Comparison of ENCODE assay signal across 27 cellular contexts in genomic region chr16:80071964-80072363, GRCh38.
DNase-seq lines count a peak whose midpoint lies in the region; ATAC-seq, FAIRE-seq and TF ChIP-seq lines count a peak whose summit lies in the region.
"Had no signal": no experiment of that assay in that cellular context is flagged by ENCODE, and none has a peak within 500 bp of the region (broad histone marks: within the 10 kb centered on the region; RNA-seq: fewer than 3 reads in every experiment).

No MANE protein-coding gene starts in this region.

- no peak overlapping the region for H3K23ac ChIP-seq in H1 (ENCODE audit: insufficient read length)

- no peak for ATAC-seq in A549
- no peak for ATAC-seq in K562
- ATAC-seq in HG03432 (IDR thresholded peaks at IDR 0.05; ENCODE audit: unreplicated experiment), result no peak
- ATAC-seq: GM12878 had no signal

- H3K4me2 ChIP-seq in A549 (no peak overlapping the region), K562 (ENCODE audit: insufficient read depth, low read length) (no peak overlapping the region), H1 (ENCODE audit: insufficient read depth in 1 of 2, low read depth in 2 of 2, low read length in 2 of 2) (no peak overlapping the region), OCI-LY7 (ENCODE audit: low read length) (no peak overlapping the region)
- H3K4me2 ChIP-seq: BLaER1 had no signal

- no peak overlapping the region for H2BK15ac ChIP-seq in H1 (ENCODE audit: low read length)

- POLR2A ChIA-PET in A549 (lab: Yijun Ruan, JAX) (no interaction called here), AG04450 (lab: Yijun Ruan, JAX) (no interaction called here), K562 (lab: Yijun Ruan, JAX) (interaction anchor here (0.8 kb wide), 1 partner anchor 421 kb away, joined by 3 read pairs; no protein-coding TSS in a partner anchor), H1 (lab: Charles Lee; ENCODE audit: partially characterized antibody) (no interaction called here), OCI-LY7 (lab: Charles Lee) (no interaction called here)

- H3K4me3 ChIP-seq in A549, result no peak overlapping the region
- H3K4me3 ChIP-seq in AG04450 (ENCODE audit: low read depth, low read length), result no peak overlapping the region
- no peak overlapping the region for H3K4me3 ChIP-seq in K562
- no peak overlapping the region for H3K4me3 ChIP-seq in H1 (ENCODE audit: extremely low read depth in 1 of 4, insufficient read depth in 2 of 4, low read depth in 3 of 4, low read length in 4 of 4)
- H3K4me3 ChIP-seq in stomach, result no peak overlapping the region
- H3K4me3 ChIP-seq in OCI-LY7 (ENCODE audit: low read depth, low read length, poor library complexity, severe bottlenecking), result no peak overlapping the region
- H3K4me3 ChIP-seq: BLaER1, GM12878 had no signal

- intact Hi-C loops in K562 (cut with micrococcal nuclease) (no loop called here), stomach (cut with DNase I; ENCODE audit: low total_unique reads) (no loop called here), OCI-LY7 (cut with micrococcal nuclease; ENCODE audit: unreplicated experiment) (no loop called here)

- TF ChIP-seq RAD21 in A549 (conservative IDR thresholded peaks at IDR 0.05 in 1 of 2, IDR thresholded peaks at IDR 0.05 in 1 of 2), result no peak
- TF ChIP-seq RAD21 in K562 (CRISPR knock-in tag; conservative IDR thresholded peaks at IDR 0.05 in 1 of 2, IDR thresholded peaks at IDR 0.05 in 1 of 2), result 0 out of 4 replicates have a peak, but pooled peaks of 1 of the 2 experiments have one; percentile 14
- TF ChIP-seq RAD21 in H1 (IDR thresholded peaks at IDR 0.05 in 1 of 2, conservative IDR thresholded peaks at IDR 0.05 in 1 of 2; ENCODE audit: low read depth in 2 of 2, low read length in 2 of 2), result no peak

- no peak overlapping the region for H3K18ac ChIP-seq in H1 (ENCODE audit: extremely low read depth, low read length)

- H2BK120ac ChIP-seq in H1 (replicated peaks; ENCODE audit: low read depth, low read length), result no peak overlapping the region

- H3K9me2 ChIP-seq in OCI-LY7 (ENCODE audit: insufficient read depth, low read length), result no peaks in the 10 kb centered on the region

- no peaks in the 10 kb centered on the region for H3K9me3 ChIP-seq in A549
- H3K9me3 ChIP-seq in AG04450 (ENCODE audit: control insufficient read depth, insufficient read depth, low read length), result no peaks in the 10 kb centered on the region
- H3K9me3 ChIP-seq in K562 (replicated peaks; ENCODE audit: control insufficient read depth, insufficient read depth, low read depth, low read length), result no peaks in the 10 kb centered on the region
- peaks cover 0 to 3% of the 10 kb centered on the region in 2 experiments; a peak in 1 of 4 replicates for H3K9me3 ChIP-seq in H1 (ENCODE audit: insufficient read depth in 2 of 2, low read depth in 1 of 2, low read length in 1 of 2)
- no peaks in the 10 kb centered on the region for H3K9me3 ChIP-seq in stomach
- H3K9me3 ChIP-seq in OCI-LY7 (ENCODE audit: low read length), result no peaks in the 10 kb centered on the region
- H3K9me3 ChIP-seq: BE2C, BLaER1 had no signal

- H4K8ac ChIP-seq in H1 (ENCODE audit: extremely low read depth, insufficient read depth, low read length), result no peak overlapping the region

- H4K20me1 ChIP-seq in K562 (replicated peaks; ENCODE audit: control insufficient read depth, insufficient read depth, low read length) (no peaks in the 10 kb centered on the region), H1 (replicated peaks in 1 of 2; ENCODE audit: control insufficient read depth in 1 of 2, insufficient read depth in 2 of 2, low read length in 2 of 2) (no peaks in the 10 kb centered on the region), OCI-LY7 (ENCODE audit: insufficient read depth, low read length) (no peaks in the 10 kb centered on the region)
- H4K20me1 ChIP-seq: BLaER1 had no signal

- H3K4me1 ChIP-seq in A549, result no peaks in the 10 kb centered on the region
- no peaks in the 10 kb centered on the region; a peak in 1 of 5 replicates for H3K4me1 ChIP-seq in K562 (replicated peaks in 1 of 2; ENCODE audit: control insufficient read depth in 2 of 2, insufficient read depth in 2 of 2, low read length in 2 of 2)
- 0 out of 7 replicates have a peak, but pooled peaks cover 0 to 2% (median 0%) of the 10 kb centered on the region in 4 experiments for H3K4me1 ChIP-seq in H1 (replicated peaks in 1 of 4; ENCODE audit: control insufficient read depth in 3 of 4, insufficient read depth in 4 of 4, low read length in 3 of 4)
- no peaks in the 10 kb centered on the region for H3K4me1 ChIP-seq in stomach
- no peaks in the 10 kb centered on the region for H3K4me1 ChIP-seq in OCI-LY7 (ENCODE audit: insufficient read depth, low read length, poor library complexity, severe bottlenecking)
- H3K4me1 ChIP-seq: BE2C, BLaER1 had no signal

- H2BK5ac ChIP-seq in H1 (ENCODE audit: low read depth, low read length), result no peak overlapping the region

- H2AFZ ChIP-seq in K562 (ENCODE audit: low read depth, low read length) (no peak overlapping the region; the same call in 1 of the 2 replicates), H1 (ENCODE audit: low read length) (0 out of 2 replicates have a peak overlapping the region, but pooled peaks have one; percentile 29), OCI-LY7 (ENCODE audit: low read length) (no peak overlapping the region)

- no TSS peak for BruUV-seq in K562 (replicated peaks; lab: Mats Ljungman, UMichigan)
- BruUV-seq in OCI-LY7 (replicated peaks; lab: Mats Ljungman, UMichigan), result no TSS peak

- no peak overlapping the region for H3K4ac ChIP-seq in H1 (replicated peaks; ENCODE audit: insufficient read length, low read depth, low read length)

- 0 out of 2 replicates have a peak overlapping the region, but pooled peaks have one; percentile 20 for H2AK5ac ChIP-seq in H1 (ENCODE audit: low read depth, low read length)

- CTCF ChIA-PET in A549 (lab: Yijun Ruan, JAX) (no interaction called here), AG04450 (lab: Charles Lee) (no interaction called here), K562 (lab: Yijun Ruan, JAX; ENCODE audit: low intra/inter-chr PET ratio) (no interaction called here), H1 (lab: Charles Lee; ENCODE audit: partially characterized antibody) (interaction anchor here (0.5 to 1.6 kb wide), 2 partner anchors 13 to 1450 kb away, joined by 3 to 6 read pairs; no protein-coding TSS in a partner anchor), OCI-LY7 (lab: Charles Lee; ENCODE audit: unreplicated experiment) (no interaction called here)

- H4K5ac ChIP-seq in H1 (ENCODE audit: insufficient read length, low read depth, low read length), result no peak overlapping the region

- no peaks in the 10 kb centered on the region for H3K36me3 ChIP-seq in K562 (ENCODE audit: control insufficient read depth, insufficient read depth, low read length)
- no peaks in the 10 kb centered on the region for H3K36me3 ChIP-seq in H1 (ENCODE audit: control insufficient read depth in 2 of 4, insufficient read depth in 4 of 4, low read length in 3 of 4)
- no peaks in the 10 kb centered on the region for H3K36me3 ChIP-seq in stomach
- H3K36me3 ChIP-seq in OCI-LY7 (ENCODE audit: insufficient read depth, low read length), result no peaks in the 10 kb centered on the region
- H3K36me3 ChIP-seq: BE2C, BLaER1 had no signal

- H3K79me2 ChIP-seq in K562 (ENCODE audit: control insufficient read depth, insufficient read depth, low read length) (no peaks in the 10 kb centered on the region), H1 (ENCODE audit: control insufficient read depth in 1 of 2, insufficient read depth in 2 of 2, low read length in 2 of 2) (no peaks in the 10 kb centered on the region), OCI-LY7 (ENCODE audit: insufficient read depth, low read depth, low read length) (no peaks in the 10 kb centered on the region)

- no peak for FAIRE-seq in A549 (lab: Jason Lieb, UNC)
- no peak for FAIRE-seq in K562 (lab: Jason Lieb, UNC)
- no peak for FAIRE-seq in H1 (lab: Jason Lieb, UNC)
- FAIRE-seq: A204.1, GM12878, GM12892, GM18507 had no signal

- no peak overlapping the region for H2BK20ac ChIP-seq in H1 (ENCODE audit: low read length)

- H3K9me1 ChIP-seq in K562 (ENCODE audit: control insufficient read depth, insufficient read depth, low read length), result no peaks in the 10 kb centered on the region

- H3K27me3 ChIP-seq in AG04450 (ENCODE audit: control insufficient read depth, insufficient read depth, low read length) (no peaks in the 10 kb centered on the region), K562 (ENCODE audit: control insufficient read depth in 2 of 2, insufficient read depth in 2 of 2, low read length in 2 of 2) (0 out of 5 replicates have a peak, but pooled peaks cover 0 to 6% of the 10 kb centered on the region in 2 experiments), H1 (replicated peaks in 1 of 4; ENCODE audit: control insufficient read depth in 3 of 4, extremely low read depth in 1 of 4, insufficient read depth in 3 of 4, low read length in 3 of 4) (no peaks in the 10 kb centered on the region), stomach (no peaks in the 10 kb centered on the region)
- H3K27me3 ChIP-seq: BE2C, BLaER1 had no signal

- H3K23me2 ChIP-seq in H1 (ENCODE audit: low read depth, low read length), result no peaks in the 10 kb centered on the region

- no peak for TF ChIP-seq POLR2A in A549 (IDR thresholded peaks at IDR 0.05; ENCODE audit: low read length)
- TF ChIP-seq POLR2A in K562 (conservative IDR thresholded peaks at IDR 0.05), result no peak
- no peak for TF ChIP-seq POLR2A in H1 (IDR thresholded peaks at IDR 0.05; ENCODE audit: control extremely low read depth in 1 of 2, low read depth in 2 of 2, low read length in 2 of 2)
- TF ChIP-seq POLR2A in stomach (IDR thresholded peaks at IDR 0.05), result no peak

- H3K56ac ChIP-seq in H1 (replicated peaks; ENCODE audit: insufficient read length, low read depth, low read length), result no peak overlapping the region

- TF ChIP-seq EP300 in A549 (IDR thresholded peaks at IDR 0.05), result no peak
- no peak for TF ChIP-seq EP300 in K562 (IDR thresholded peaks at IDR 0.05; ENCODE audit: low read length)
- no peak for TF ChIP-seq EP300 in H1 (IDR thresholded peaks at IDR 0.05; ENCODE audit: borderline replicate concordance in 1 of 2, low read depth in 2 of 2, low read length in 2 of 2)
- no peak for TF ChIP-seq EP300 in stomach (IDR thresholded peaks at IDR 0.05)

- no peak overlapping the region for H3K9ac ChIP-seq in K562 (ENCODE audit: insufficient read depth in 1 of 2, low read depth in 2 of 2, low read length in 2 of 2)
- no peak overlapping the region for H3K9ac ChIP-seq in H1 (replicated peaks in 1 of 4; ENCODE audit: extremely low read depth in 1 of 4, low read depth in 3 of 4, low read length in 3 of 4)
- H3K9ac ChIP-seq: BLaER1 had no signal

- in situ Hi-C loops in K562 (cut with MboI), result no loop called here

- H3K14ac ChIP-seq in H1 (ENCODE audit: insufficient read length), result no peak overlapping the region

- H3K79me1 ChIP-seq in H1 (ENCODE audit: low read depth, low read length), result no peaks in the 10 kb centered on the region

- DNase-seq in A549 (ENCODE audit: low read depth in 1 of 2, low spot score in 1 of 2) (no peak), AG04450 (ENCODE audit: low read depth, low spot score) (no peak), K562 (ENCODE audit: extremely low read depth in 1 of 4, low spot score in 3 of 4) (no peak), H1 (ENCODE audit: low read depth in 1 of 2, low spot score in 2 of 2) (no peak), NCI-H69 (lab: John Stamatoyannopoulos, UW) (no peak), stomach (no peak), OCI-LY7 (ENCODE audit: low spot score) (no peak)
- DNase-seq: 8988T; BE2C; C1 segment of cervical spinal cord; CD4-positive, alpha-beta memory T cell; CD4-positive, CD25-positive, alpha-beta regulatory T cell; CD8-positive, alpha-beta memory T cell; COR-L47; DMS 273 treated with DMSO at 0.1 percent for 48 hours; DMS153; DMS53; DMS79; DND-41; EL; GDM1 had no signal

- WGBS in A549 (ENCODE audit: missing lambda C conversion rate), result 79% methylated on average over 3 of the region's 3 CpGs
- 12% methylated on average over 3 of the region's 3 CpGs for WGBS in K562 (ENCODE audit: insufficient coverage, low coverage, missing lambda C conversion rate)
- WGBS in H1 (ENCODE audit: extremely low coverage in 1 of 2, insufficient coverage in 1 of 2, insufficient read length in 1 of 2, insufficient replicate concordance in 2 of 2, low coverage in 1 of 2, low lambda C conversion rate in 2 of 2, missing lambda C conversion rate in 1 of 2), 2 experiments, result 89% methylated on average over 3 of the region's 3 CpGs; no CpG with 5 or more reads in 1 of the 2 experiments
- WGBS in stomach, 5 donors, result 71 to 83% (median 77%) methylated on average over 3 of the region's 3 CpGs

- H3K27ac ChIP-seq in A549 (no peak overlapping the region), AG04450 (ENCODE audit: low read depth, low read length) (peak overlapping the region; percentile 23), K562 (ENCODE audit: extremely low read depth, low read depth, low read length) (no peak overlapping the region), H1 (ENCODE audit: low read depth, low read length) (no peak overlapping the region), stomach (no peak overlapping the region), OCI-LY7 (ENCODE audit: low read depth, low read length, poor library complexity, severe bottlenecking) (no peak overlapping the region)
- H3K27ac ChIP-seq: BLaER1 had no signal

- H2BK12ac ChIP-seq in H1 (ENCODE audit: low read depth, low read length), result no peak overlapping the region

- H4K91ac ChIP-seq in H1 (replicated peaks; ENCODE audit: insufficient read length, low read length), result no peak overlapping the region

- TF ChIP-seq CTCF in A549 (IDR thresholded peaks at IDR 0.05), result no peak
- TF ChIP-seq CTCF in AG04450 (IDR thresholded peaks at IDR 0.05; ENCODE audit: low read depth, low read length), result no peak
- TF ChIP-seq CTCF in K562 (IDR thresholded peaks at IDR 0.05 in 2 of 3, conservative IDR thresholded peaks at IDR 0.05 in 1 of 3; ENCODE audit: insufficient read depth in 2 of 3, low read depth in 1 of 3, low read length in 3 of 3), result no peak
- no peak for TF ChIP-seq CTCF in H1 (IDR thresholded peaks at IDR 0.05; ENCODE audit: control extremely low read depth in 1 of 3, insufficient read depth in 1 of 3, low read depth in 1 of 3, low read length in 3 of 3)
- TF ChIP-seq CTCF in stomach (IDR thresholded peaks at IDR 0.05), result no peak
- TF ChIP-seq CTCF in OCI-LY7 (conservative IDR thresholded peaks at IDR 0.05; ENCODE audit: low read length), result no peak
